Comparison of ENCODE assay signal across 8 cellular contexts in genomic region chr1:154973344-154974085, GRCh38. TPM values are rescaled to one million over a fixed set of nuclear protein-coding genes. Genes with fewer than 3 reads are reported as not detected.
DNase-seq lines count a peak whose midpoint lies in the region; ATAC-seq and TF ChIP-seq lines count a peak whose summit lies in the region.

No MANE protein-coding gene starts in this region.

- peaks cover 60% of the 10 kb centered on the region for H4K20me1 ChIP-seq in DND-41 (ENCODE audit: insufficient read depth, low read length)

- H3K9me3 Mint-ChIP-seq in chondrocyte (ENCODE audit: low read depth), result no peaks in the 10 kb centered on the region

- no peak overlapping the region for H3K27ac Mint-ChIP-seq in chondrocyte (ENCODE audit: unreplicated experiment)

- H3K4me1 ChIP-seq in DND-41 (ENCODE audit: insufficient read depth, low read length), result peaks cover 59% of the 10 kb centered on the region

- H3K27me3 ChIP-seq in DND-41 (ENCODE audit: insufficient read depth, low read length, poor library complexity) (no peaks in the 10 kb centered on the region), kidney epithelial cell (ENCODE audit: control insufficient read depth, insufficient read depth, low read length) (no peaks in the 10 kb centered on the region)

- H3K4me3 ChIP-seq in DND-41 (ENCODE audit: low read depth in 1 of 2, low read length in 2 of 2) (peak overlapping the region; percentile 79 to 93), kidney epithelial cell (ENCODE audit: low read depth, low read length) (peak overlapping the region; percentile 62)

- peak overlapping the region; percentile 91 for H3K9ac ChIP-seq in DND-41 (ENCODE audit: low read depth, low read length)

- no peak for ATAC-seq in DND-41 (ENCODE audit: insufficient read depth, low read depth)
- peak; percentile 9 for ATAC-seq in HG03064 (IDR thresholded peaks at IDR 0.05; ENCODE audit: low read depth, unreplicated experiment)
- ATAC-seq in HG03571 (IDR thresholded peaks at IDR 0.05; ENCODE audit: unreplicated experiment), result no peak

- no peaks in the 10 kb centered on the region for H3K9me3 ChIP-seq in DND-41 (ENCODE audit: insufficient read depth, low read length, severe bottlenecking)

- peaks cover 85% of the 10 kb centered on the region for H3K79me2 ChIP-seq in DND-41 (ENCODE audit: insufficient read depth, low read length)

- H3K27ac ChIP-seq in DND-41 (ENCODE audit: low read length), result peak overlapping the region; percentile 98

- H3K36me3 ChIP-seq in DND-41 (ENCODE audit: insufficient read depth, low read length), result peaks cover 53% of the 10 kb centered on the region
- no peaks in the 10 kb centered on the region for H3K36me3 ChIP-seq in kidney epithelial cell (ENCODE audit: control insufficient read depth, insufficient read depth, low read length)

- peaks cover 3% of the 10 kb centered on the region for H3K36me3 Mint-ChIP-seq in chondrocyte (ENCODE audit: low read depth)

- no peaks in the 10 kb centered on the region for H3K27me3 Mint-ChIP-seq in chondrocyte (ENCODE audit: low read depth)

- peak; percentile 88 for DNase-seq in DND-41
- peak; percentile 89 for DNase-seq in NCI-H510A (lab: John Stamatoyannopoulos, UW)
- DNase-seq in activated CD4-positive, alpha-beta T cell treated with anti-CD3 and anti-CD28 coated beads for 1 hour, result peak; percentile 80
- DNase-seq in chondrocyte (ENCODE audit: low spot score), result no peak
- DNase-seq in kidney epithelial cell (ENCODE audit: low read depth), result peak; percentile 92
- peak; percentile 76 to 85 for DNase-seq in stimulated activated CD4-positive, alpha-beta T cell treated with anti-CD3 and anti-CD28 coated beads, Interleukin-15, amount 100 ng/mL, for 1 hour (ENCODE audit: low read depth in 1 of 2, low spot score in 1 of 2)

- peak; percentile 36 for TF ChIP-seq CTCF in DND-41 (IDR thresholded peaks at IDR 0.05; ENCODE audit: borderline replicate concordance, extremely low read depth, low read length, poor library complexity, severe bottlenecking)
- TF ChIP-seq CTCF in chondrocyte (IDR thresholded peaks at IDR 0.05), result peak; percentile 67
- peak; percentile 14 for TF ChIP-seq CTCF in kidney epithelial cell (IDR thresholded peaks at IDR 0.05; ENCODE audit: insufficient read depth, low read length, poor library complexity, severe bottlenecking)

- peaks cover 40% of the 10 kb centered on the region for H3K4me1 Mint-ChIP-seq in chondrocyte (ENCODE audit: low read depth)

- H3K4me2 ChIP-seq in DND-41 (ENCODE audit: insufficient read depth, low read length), result peak overlapping the region; percentile 71

- no peak overlapping the region for H3K4me3 Mint-ChIP-seq in chondrocyte (ENCODE audit: unreplicated experiment)

- peak overlapping the region; percentile 88 for H2AFZ ChIP-seq in DND-41 (ENCODE audit: low read depth, low read length)

RNA-seq across cellular contexts. Expression of gene CKS1B, which starts 1.0 kb away (rescaled TPM):
- total RNA-seq in chondrocyte (23.2 to 34.0 TPM (median 26.8 TPM) in 3 replicates), kidney epithelial cell (67.4 and 72.4 TPM in 2 replicates)

RNA-seq across cellular contexts. Expression of gene SHC1, which starts 3.0 kb away (rescaled TPM):
- total RNA-seq in chondrocyte (251 to 316 TPM (median 256 TPM) in 3 replicates), kidney epithelial cell (176 and 183 TPM in 2 replicates)

RNA-seq across cellular contexts. Expression of gene FLAD1, which starts 9.6 kb away (rescaled TPM):
- 23.0 to 30.8 TPM (median 28.7 TPM) in 3 replicates for total RNA-seq in chondrocyte
- 53.0 and 60.9 TPM in 2 replicates for total RNA-seq in kidney epithelial cell

RNA-seq across cellular contexts. Expression of gene PYGO2, which starts 11.9 kb away (rescaled TPM):
- 23.2 to 27.2 TPM (median 24.0 TPM) in 3 replicates for total RNA-seq in chondrocyte
- total RNA-seq in kidney epithelial cell, result 21.2 and 27.8 TPM in 2 replicates

RNA-seq across cellular contexts. Expression of gene PBXIP1, which starts 17.6 kb away (rescaled TPM):
- total RNA-seq in chondrocyte (47.1 to 60.2 TPM (median 57.1 TPM) in 3 replicates), kidney epithelial cell (88.2 and 102 TPM in 2 replicates)

Comparison
In these comparisons a context has a peak if more than half of its experiments do, and no peak if none do; other contexts are left out.
1. CTCF ChIP-seq: peak in every context shown above with its lines; median percentile 67 in chondrocyte; 36 in DND-41; 14 in kidney epithelial cell.